Comparison of ENCODE assay signal across 8 cellular contexts in the genomic region with DNA sequence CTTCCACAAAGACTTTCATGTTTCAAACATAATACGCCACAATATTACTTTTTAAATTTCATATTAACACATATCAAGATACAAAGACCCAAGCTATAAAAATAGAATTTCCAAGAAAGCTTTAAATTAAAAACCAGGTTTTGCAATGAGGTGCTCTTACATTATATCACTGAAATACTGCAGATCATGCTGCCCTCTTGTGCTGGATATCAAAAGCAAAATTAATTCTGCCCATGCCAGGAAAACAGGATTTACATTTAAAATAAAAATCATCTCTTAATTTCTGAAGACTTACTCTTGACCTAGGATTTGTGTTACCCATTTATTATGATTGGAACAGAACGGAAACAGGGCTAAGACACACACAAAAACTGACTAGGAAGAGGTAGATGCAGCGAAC.
DNase-seq lines count a peak whose midpoint lies in the region; ATAC-seq and TF ChIP-seq lines count a peak whose summit lies in the region.

No MANE protein-coding gene starts in this region.

- POLR2A ChIA-PET in PC-9 (lab: Charles Lee; ENCODE audit: unreplicated experiment): interaction anchor here (0.6 kb wide), 1 partner anchor 70 kb away, joined by 6 read pairs; no protein-coding TSS in a partner anchor

- H3K4me1 ChIP-seq in PC-9 (replicated peaks; ENCODE audit: insufficient read depth): no peaks in the 10 kb centered on the region

- no TSS peak for BruUV-seq in PC-9 (replicated peaks; lab: Mats Ljungman, UMichigan)

- no peaks in the 10 kb centered on the region for H3K79me2 ChIP-seq in PC-9 (ENCODE audit: low read depth)

- intact Hi-C loops in PC-9 (cut with micrococcal nuclease; ENCODE audit: unreplicated experiment): loop anchor here (5.0 kb wide), 1 partner anchor 534 kb away; no protein-coding TSS in a partner anchor

- TF ChIP-seq CTCF in GM13976 (IDR thresholded peaks at IDR 0.05; ENCODE audit: borderline replicate concordance, control extremely low read depth, extremely low read depth, insufficient read depth, missing control alignments) (peak; percentile 9), PC-9 (conservative IDR thresholded peaks at IDR 0.05) (peak; percentile 62)

- H2AFZ ChIP-seq in PC-9: no peak overlapping the region

- H3K9me2 ChIP-seq in PC-9 (ENCODE audit: insufficient read depth): no peaks in the 10 kb centered on the region

- no peaks in the 10 kb centered on the region for H3K36me3 ChIP-seq in PC-9 (ENCODE audit: low read depth)

- CTCF ChIA-PET in PC-9 (lab: Charles Lee): interaction anchor here (0.7 kb wide), 1 partner anchor 472 kb away, joined by 3 read pairs; no protein-coding TSS in a partner anchor

- H3F3A ChIP-seq in PC-9 (ENCODE audit: insufficient read depth, low read depth): no peaks in the 10 kb centered on the region

- in situ Hi-C loops in GM13976 (cut with MboI; ENCODE audit: low sequenced_read_pairs, unreplicated experiment): no loop called here

- no peaks in the 10 kb centered on the region for H3K27me3 ChIP-seq in PC-9 (ENCODE audit: insufficient read depth, low read depth)

- H3K4me2 ChIP-seq in PC-9: no peak overlapping the region

- no peaks in the 10 kb centered on the region for H3K9me3 ChIP-seq in PC-9 (ENCODE audit: insufficient read depth, low read depth)

- H3K27ac ChIP-seq in PC-9: no peak overlapping the region
- no peak overlapping the region for H3K27ac ChIP-seq in substantia nigra (ENCODE audit: low read depth, low read length, poor library complexity, severe bottlenecking)

- peak; percentile 8 for DNase-seq in A172 (ENCODE audit: low spot score)
- no peak for DNase-seq in GM13976 (ENCODE audit: low spot score)
- no peak for DNase-seq in PC-9
- peak; percentile 37 for DNase-seq in fibroblast of gingiva (ENCODE audit: low read depth)
- DNase-seq in substantia nigra (lab: John Stamatoyannopoulos, UW): no peak
- no peak for DNase-seq in activated CD4-positive, alpha-beta T cell treated with anti-CD3 and anti-CD28 coated beads for 4 hours
- no peak for DNase-seq in stimulated activated CD4-positive, alpha-beta T cell treated with anti-CD3 and anti-CD28 coated beads, Interleukin-2, amount 100 ng/mL, for 48 hours

- H4K20me1 ChIP-seq in PC-9 (ENCODE audit: insufficient read depth): no peaks in the 10 kb centered on the region

- no peak overlapping the region for H3K4me3 ChIP-seq in PC-9

- no peak for ATAC-seq in HG03175 (IDR thresholded peaks at IDR 0.05; ENCODE audit: unreplicated experiment)

Comparison
In these comparisons a context has a peak if more than half of its experiments do, and no peak if none do; other contexts are left out.
1. DNase-seq: peak in A172 (single experiment) and fibroblast of gingiva (single experiment); none in GM13976 (single experiment), PC-9 (0 of 2), substantia nigra (0 of 49), activated CD4-positive, alpha-beta T cell treated with anti-CD3 and anti-CD28 coated beads for 4 hours (0 of 2) and stimulated activated CD4-positive, alpha-beta T cell treated with anti-CD3 and anti-CD28 coated beads, Interleukin-2, amount 100 ng/mL, for 48 hours (0 of 2).